In genomic region chr10:17585001-17585400, GRCh38 we compare ENCODE assay signal across 12 cellular contexts. TPM values are rescaled to one million over a fixed set of nuclear protein-coding genes. Genes with fewer than 3 reads are reported as not detected.
A peak's percentile ranks its signal among the peaks of the same experiment; 100 is the strongest.
DNase-seq lines count a peak whose midpoint lies in the region; ATAC-seq and FAIRE-seq lines count a peak whose summit lies in the region.
"Had no signal": no experiment of that assay in that cellular context is flagged by ENCODE, and none has a peak within 500 bp of the region (broad histone marks: within the 10 kb centered on the region; RNA-seq: fewer than 3 reads in every experiment).

No MANE protein-coding gene starts in this region.

- no peak overlapping the region for H3K4me3 Mint-ChIP-seq in activated T-cell treated with anti-CD3 and anti-CD28 coated beads, Interleukin-2, amount 50 U/mL, for 4 hours
- H3K4me3 Mint-ChIP-seq: CD8-positive, alpha-beta T cell had no signal

- no peaks in the 10 kb centered on the region for H3K27me3 Mint-ChIP-seq in activated T-cell treated with anti-CD3 and anti-CD28 coated beads, Interleukin-2, amount 50 U/mL, for 4 hours (ENCODE audit: low read depth)

- peaks cover 11% of the 10 kb centered on the region for H3K4me1 Mint-ChIP-seq in activated T-cell treated with anti-CD3 and anti-CD28 coated beads, Interleukin-2, amount 50 U/mL, for 4 hours (ENCODE audit: low read depth)

- no peaks in the 10 kb centered on the region for H3K36me3 Mint-ChIP-seq in activated T-cell treated with anti-CD3 and anti-CD28 coated beads, Interleukin-2, amount 50 U/mL, for 4 hours (ENCODE audit: insufficient read depth)
- H3K36me3 Mint-ChIP-seq: CD8-positive, alpha-beta T cell had no signal

- DNase-seq in GM18507 (ENCODE audit: extremely low spot score, insufficient read length, low read depth) (no peak), RPMI8226 (peak; percentile 4)
- DNase-seq in activated T-cell treated with anti-CD3 and anti-CD28 coated beads, Interleukin-2, amount 50 U/mL, for 4 hours: no peak
- DNase-seq in stimulated activated CD4-positive, alpha-beta T cell treated with anti-CD3 and anti-CD28 coated beads, Interleukin-4, amount 100 ng/mL, for 1 hour: no peak
- no peak for DNase-seq in stimulated activated CD4-positive, alpha-beta T cell treated with anti-CD3 and anti-CD28 coated beads, Interleukin-4, amount 100 ng/mL, for 24 hours
- no peak for DNase-seq in stimulated activated CD4-positive, alpha-beta T cell treated with anti-CD3 and anti-CD28 coated beads, Interleukin-1b, Interleukin-23, amount 100 ng/mL, for 48 hours
- DNase-seq: activated CD8-positive, alpha-beta memory T cell treated with anti-CD3 and anti-CD28 coated beads for 24 hours; CD8-positive, alpha-beta T cell; NCI-H2107 had no signal

- peak; percentile 92 for FAIRE-seq in GM18507 (lab: Jason Lieb, UNC)
- FAIRE-seq: endothelial cell of umbilical vein had no signal

- ATAC-seq in GM21381 (IDR thresholded peaks at IDR 0.05; ENCODE audit: unreplicated experiment): peak; percentile 59
- peak; percentile 72 for ATAC-seq in HG03103 (IDR thresholded peaks at IDR 0.05; ENCODE audit: low read depth, unreplicated experiment)
- ATAC-seq in activated T-cell treated with anti-CD3 and anti-CD28 coated beads, Interleukin-2, amount 50 U/mL, for 4 hours: no peak
- ATAC-seq: CD8-positive, alpha-beta T cell had no signal

- H3K9me3 Mint-ChIP-seq in activated T-cell treated with anti-CD3 and anti-CD28 coated beads, Interleukin-2, amount 50 U/mL, for 4 hours: no peaks in the 10 kb centered on the region
- H3K9me3 Mint-ChIP-seq: CD8-positive, alpha-beta T cell had no signal

RNA-seq across cellular contexts. Expression of gene HACD1, which starts 32.2 kb away (rescaled TPM):
- total RNA-seq in activated T-cell treated with anti-CD3 and anti-CD28 coated beads, Interleukin-2, amount 50 U/mL, for 4 hours: under 1 TPM; 0.71 to 0.92 (median 0.76) TPM
- total RNA-seq: CD8-positive, alpha-beta T cell had no signal

RNA-seq across cellular contexts. Expression of gene STAM, which starts 59.0 kb away (rescaled TPM):
- total RNA-seq in activated T-cell treated with anti-CD3 and anti-CD28 coated beads, Interleukin-2, amount 50 U/mL, for 4 hours: 10 to 100 TPM; 12.9 to 14.7 (median 14.7) TPM

Comparison
In these comparisons a context has a peak if more than half of its experiments do, and no peak if none do; other contexts are left out.
1. ATAC-seq: peak in GM21381 (single experiment) and HG03103 (single experiment); none in activated T-cell treated with anti-CD3 and anti-CD28 coated beads, Interleukin-2, amount 50 U/mL, for 4 hours (0 of 2).